In genomic region chr2:58006256-58006951, GRCh38 we compare ENCODE assay signal across 14 cellular contexts. TPM values are rescaled to one million over a fixed set of nuclear protein-coding genes. Genes with fewer than 3 reads are reported as not detected.
DNase-seq lines count a peak whose midpoint lies in the region; ATAC-seq and TF ChIP-seq lines count a peak whose summit lies in the region.
"Had no signal": no experiment of that assay in that cellular context is flagged by ENCODE, and none has a peak within 500 bp of the region (broad histone marks: within the 10 kb centered on the region; RNA-seq: fewer than 3 reads in every experiment).

No MANE protein-coding gene starts in this region.

- no peaks in the 10 kb centered on the region for H3F3A ChIP-seq in neural progenitor cell (ENCODE audit: low read depth)

- no peak overlapping the region for H3K9ac ChIP-seq in neural progenitor cell

- no peaks in the 10 kb centered on the region for H3K9me3 ChIP-seq in neural progenitor cell (ENCODE audit: low read depth)
- H3K9me3 ChIP-seq in aorta (ENCODE audit: control insufficient read depth, low read length), result no peaks in the 10 kb centered on the region

- H4K20me1 ChIP-seq in neural progenitor cell (ENCODE audit: low read depth), result no peaks in the 10 kb centered on the region

- H3K4me3 ChIP-seq in neural progenitor cell (no peak overlapping the region), aorta (ENCODE audit: low read length in 2 of 2) (no peak overlapping the region)
- H3K4me3 ChIP-seq: dorsolateral prefrontal cortex had no signal

- WGBS in aorta, 2 donors, result 77 to 87% methylated on average over 2 of the region's 2 CpGs

- H3K27me3 Mint-ChIP-seq in neural progenitor cell (ENCODE audit: insufficient read depth, low read depth), result peaks cover 2% of the 10 kb centered on the region
- no peaks in the 10 kb centered on the region for H3K27me3 Mint-ChIP-seq in T-helper 2 cell treated with Interferon-gamma antibody and Interleukin-4, amounts not matched to agents 5 μg/mL and 100 μg/mL, for 36 hours (ENCODE audit: low read depth)

- no peaks in the 10 kb centered on the region for H3K27me3 ChIP-seq in neural progenitor cell
- no peaks in the 10 kb centered on the region for H3K27me3 ChIP-seq in aorta (ENCODE audit: control insufficient read depth in 1 of 2, insufficient read depth in 2 of 2, low read length in 1 of 2)
- H3K27me3 ChIP-seq: dorsolateral prefrontal cortex had no signal

- H3K4me3 Mint-ChIP-seq in neural progenitor cell, result no peak overlapping the region
- no peak overlapping the region for H3K4me3 Mint-ChIP-seq in T-helper 2 cell treated with Interferon-gamma antibody and Interleukin-4, amounts not matched to agents 5 μg/mL and 100 μg/mL, for 36 hours

- H3K9me3 Mint-ChIP-seq in neural progenitor cell, result no peaks in the 10 kb centered on the region
- H3K9me3 Mint-ChIP-seq in T-helper 2 cell treated with Interferon-gamma antibody and Interleukin-4, amounts not matched to agents 5 μg/mL and 100 μg/mL, for 36 hours, result no peaks in the 10 kb centered on the region

- no peak overlapping the region for H3K27ac Mint-ChIP-seq in neural progenitor cell
- H3K27ac Mint-ChIP-seq in T-helper 2 cell treated with Interferon-gamma antibody and Interleukin-4, amounts not matched to agents 5 μg/mL and 100 μg/mL, for 36 hours, result no peak overlapping the region

- H3K4me1 Mint-ChIP-seq in neural progenitor cell, result no peaks in the 10 kb centered on the region
- no peaks in the 10 kb centered on the region for H3K4me1 Mint-ChIP-seq in T-helper 2 cell treated with Interferon-gamma antibody and Interleukin-4, amounts not matched to agents 5 μg/mL and 100 μg/mL, for 36 hours (ENCODE audit: low read depth)

- intact Hi-C loops in aorta (cut with DNase I), result no loop called here

- H3K36me3 Mint-ChIP-seq in neural progenitor cell, result no peaks in the 10 kb centered on the region
- no peaks in the 10 kb centered on the region for H3K36me3 Mint-ChIP-seq in T-helper 2 cell treated with Interferon-gamma antibody and Interleukin-4, amounts not matched to agents 5 μg/mL and 100 μg/mL, for 36 hours (ENCODE audit: low read depth)

- no peak for DNase-seq in neural progenitor cell (ENCODE audit: low spot score)
- DNase-seq in T-helper 2 cell treated with Interferon-gamma antibody and Interleukin-4, amounts not matched to agents 5 μg/mL and 100 μg/mL, for 36 hours (ENCODE audit: low spot score), result no peak
- no peak for DNase-seq in aorta
- DNase-seq in SKM-1 treated with dmso at 0.1 percent for 144 hours (lab: John Stamatoyannopoulos, UW; ENCODE audit: unreplicated experiment), result no peak
- no peak for DNase-seq in amniotic stem cell (lab: John Stamatoyannopoulos, UW)
- DNase-seq: dorsolateral prefrontal cortex, MV-4-11, NCI-H345, PC-3, small intestine had no signal

- H3K4me1 ChIP-seq in neural progenitor cell (no peaks in the 10 kb centered on the region), aorta (ENCODE audit: control insufficient read depth in 1 of 2, insufficient read depth in 2 of 2, low read length in 2 of 2) (no peaks in the 10 kb centered on the region)

- H3K36me3 ChIP-seq in neural progenitor cell (no peaks in the 10 kb centered on the region), aorta (ENCODE audit: control insufficient read depth in 1 of 2, insufficient read depth in 2 of 2, low read length in 1 of 2) (no peaks in the 10 kb centered on the region)

- H3K27ac ChIP-seq in neural progenitor cell, result no peak overlapping the region
- H3K27ac ChIP-seq in aorta (ENCODE audit: low read depth in 1 of 2, low read length in 2 of 2), result no peak overlapping the region
- H3K27ac ChIP-seq: C4-2B, dorsolateral prefrontal cortex had no signal

- H3K4me2 ChIP-seq in neural progenitor cell, result no peak overlapping the region

- ATAC-seq in GM18909 (IDR thresholded peaks at IDR 0.05; ENCODE audit: poor library complexity, unreplicated experiment) (peak; percentile 65), HG02571 (IDR thresholded peaks at IDR 0.05; ENCODE audit: unreplicated experiment) (peak; percentile 75), HG03342 (IDR thresholded peaks at IDR 0.05; ENCODE audit: unreplicated experiment) (peak; percentile 74), aorta (ENCODE audit: low FRiP score) (no peak)
- ATAC-seq: PC-3 had no signal

- no peak for TF ChIP-seq CTCF in neural progenitor cell (IDR thresholded peaks at IDR 0.05)

- H2AFZ ChIP-seq in neural progenitor cell (replicated peaks), result peak overlapping the region; percentile 11

- H3K79me2 ChIP-seq in neural progenitor cell (ENCODE audit: low read depth), result no peaks in the 10 kb centered on the region

RNA-seq across cellular contexts. Expression of gene VRK2, which starts 40.2 kb away (rescaled TPM):
- total RNA-seq in neural progenitor cell (ENCODE audit: low replicate concordance) (24.1 and 39.2 TPM in 2 replicates), aorta (10 to 100 TPM; 21.9 to 22.3 TPM)
- 10 to 100 TPM; 10.1 to 11.2 TPM for polyA plus RNA-seq in aorta
